ENCODE assay signal across 8 cellular contexts in genomic region chr5:34188001-34188822, GRCh38.
A peak's percentile ranks its signal among the peaks of the same experiment; 100 is the strongest.
DNase-seq lines count a peak whose midpoint lies in the region; ATAC-seq, FAIRE-seq and TF ChIP-seq lines count a peak whose summit lies in the region.
"Not testable (repeated sequence)": the region's sequence is repeated elsewhere in the genome, so short reads cannot be mapped to it uniquely, and the experiment has no call there.

No MANE protein-coding gene starts in this region.

- peak overlapping the region; percentile 32 for H3K27ac Mint-ChIP-seq in stimulated activated naive B cell treated with anti-CD40 and anti-IgM and Interleukin-4, amounts not matched to agents 10 μg/mL and 1 μg/mL and 100 μg/mL, for 72 hours

- not testable (repeated sequence) for H4K20me1 ChIP-seq in endothelial cell of umbilical vein (replicated peaks; ENCODE audit: control insufficient read depth, extremely low read depth, insufficient read depth, low read length)

- not testable (repeated sequence) for H3K27me3 ChIP-seq in endothelial cell of umbilical vein (ENCODE audit: control insufficient read depth in 2 of 2, insufficient read depth in 2 of 2, low read length in 2 of 2)

- POLR2A ChIA-PET in endothelial cell of umbilical vein (lab: Charles Lee) = not testable (repeated sequence)

- H3K4me1 Mint-ChIP-seq in stimulated activated naive B cell treated with anti-CD40 and anti-IgM and Interleukin-4, amounts not matched to agents 10 μg/mL and 1 μg/mL and 100 μg/mL, for 72 hours = not testable (repeated sequence)

- not testable (repeated sequence) for H3K4me3 Mint-ChIP-seq in stimulated activated naive B cell treated with anti-CD40 and anti-IgM and Interleukin-4, amounts not matched to agents 10 μg/mL and 1 μg/mL and 100 μg/mL, for 72 hours

- dilution Hi-C loops in endothelial cell of umbilical vein (cut with MboI; ENCODE audit: extremely low pct_ligation_motif_present, low sequenced_read_pairs) = not testable (repeated sequence)

- peak; percentile 51 for TF ChIP-seq CTCF in HFF-Myc (IDR thresholded peaks at IDR 0.05; ENCODE audit: low read depth, low read length, missing control alignments)
- TF ChIP-seq CTCF in endothelial cell of umbilical vein (IDR thresholded peaks at IDR 0.05; ENCODE audit: extremely low read depth in 1 of 2, insufficient read depth in 1 of 2, low read depth in 1 of 2, low read length in 2 of 2) = peak; percentile 26 to 57

- BruUV-seq in endothelial cell of umbilical vein (replicated peaks; lab: Mats Ljungman, UMichigan) = not testable (repeated sequence)

- H3K9me3 ChIP-seq in endothelial cell of umbilical vein (replicated peaks; ENCODE audit: control insufficient read depth, insufficient read depth, low read length) = not testable (repeated sequence)

- TF ChIP-seq POLR2A in endothelial cell of umbilical vein (IDR thresholded peaks at IDR 0.05; ENCODE audit: low read depth, low read length) = not testable (repeated sequence)

- H3K36me3 Mint-ChIP-seq in stimulated activated naive B cell treated with anti-CD40 and anti-IgM and Interleukin-4, amounts not matched to agents 10 μg/mL and 1 μg/mL and 100 μg/mL, for 72 hours = peaks cover 31 to 49% of the 10 kb centered on the region in 2 donors

- not testable (repeated sequence) for H3K27me3 Mint-ChIP-seq in stimulated activated naive B cell treated with anti-CD40 and anti-IgM and Interleukin-4, amounts not matched to agents 10 μg/mL and 1 μg/mL and 100 μg/mL, for 72 hours

- not testable (repeated sequence) for H3K36me3 ChIP-seq in endothelial cell of umbilical vein (ENCODE audit: control insufficient read depth in 2 of 2, extremely low read depth in 1 of 2, insufficient read depth in 2 of 2, low read length in 2 of 2)

- H3K9me1 ChIP-seq in endothelial cell of umbilical vein (replicated peaks; ENCODE audit: control insufficient read depth, extremely low read depth, insufficient read depth, low read length) = not testable (repeated sequence)

- not testable (repeated sequence) for H3K79me2 ChIP-seq in endothelial cell of umbilical vein (ENCODE audit: control insufficient read depth, insufficient read depth, low read length)

- not testable (repeated sequence) for H3K4me1 ChIP-seq in endothelial cell of umbilical vein (ENCODE audit: control insufficient read depth, extremely low read depth, insufficient read depth, low read length)

- not testable (repeated sequence) for H3K9me3 Mint-ChIP-seq in stimulated activated naive B cell treated with anti-CD40 and anti-IgM and Interleukin-4, amounts not matched to agents 10 μg/mL and 1 μg/mL and 100 μg/mL, for 72 hours

- not testable (repeated sequence) for H3K27ac ChIP-seq in endothelial cell of umbilical vein (ENCODE audit: insufficient read depth, low read depth, low read length)

- intact Hi-C loops in endothelial cell of umbilical vein (cut with micrococcal nuclease) = not testable (repeated sequence)

- not testable (repeated sequence) for FAIRE-seq in endothelial cell of umbilical vein (lab: Jason Lieb, UNC)

- CTCF ChIA-PET in endothelial cell of umbilical vein (lab: Charles Lee) = not testable (repeated sequence)

- not testable (repeated sequence) for ATAC-seq in stimulated activated naive B cell treated with anti-CD40 and anti-IgM and Interleukin-4, amounts not matched to agents 10 μg/mL and 1 μg/mL and 100 μg/mL, for 72 hours (replicated peaks)

- not testable (repeated sequence) for H2AFZ ChIP-seq in endothelial cell of umbilical vein (ENCODE audit: low read depth, low read length)

- peak; percentile 63 for DNase-seq in CD1c-positive myeloid dendritic cell (ENCODE audit: extremely low spot score)
- not testable (repeated sequence) for DNase-seq in HFF-Myc (ENCODE audit: extremely low read depth, low read depth)
- peak; percentile 67 for DNase-seq in SK-N-DZ (ENCODE audit: low spot score)
- DNase-seq in activated effector memory CD4-positive, alpha-beta T cell treated with anti-CD3 and anti-CD28 coated beads, Interleukin-2, amount 50 U/mL, for 16 hours = peak; percentile 85
- peak; percentile 52 for DNase-seq in endothelial cell of umbilical vein (ENCODE audit: low read depth, low spot score)
- DNase-seq in islet precursor cell = peak; percentile 81
- peak; percentile 34 for DNase-seq in pons (ENCODE audit: low spot score)
- peak; percentile 66 for DNase-seq in stimulated activated naive B cell treated with anti-CD40 and anti-IgM and Interleukin-4, amounts not matched to agents 10 μg/mL and 1 μg/mL and 100 μg/mL, for 72 hours

- H3K4me3 ChIP-seq in HFF-Myc (replicated peaks; ENCODE audit: low read depth, low read length); endothelial cell of umbilical vein (replicated peaks in 1 of 3; ENCODE audit: insufficient read depth in 1 of 3, low read depth in 1 of 3, low read length in 3 of 3): not testable (repeated sequence)

- not testable (repeated sequence) for H3K9ac ChIP-seq in endothelial cell of umbilical vein (replicated peaks; ENCODE audit: extremely low read depth, insufficient read depth, low read length)

- not testable (repeated sequence) for H3K4me2 ChIP-seq in endothelial cell of umbilical vein (ENCODE audit: insufficient read depth, low read length)
